ENCODE assay signal across 28 cellular contexts in genomic region chr12:4240161-4240783, GRCh38. TPM values are rescaled to one million over a fixed set of nuclear protein-coding genes. Genes with fewer than 3 reads are reported as not detected.
DNase-seq lines count a peak whose midpoint lies in the region; ATAC-seq and TF ChIP-seq lines count a peak whose summit lies in the region.
"Had no signal": no experiment of that assay in that cellular context is flagged by ENCODE, and none has a peak within 500 bp of the region (broad histone marks: within the 10 kb centered on the region; RNA-seq: fewer than 3 reads in every experiment).

No MANE protein-coding gene starts in this region.

- no peak overlapping the region for H3K4me3 ChIP-seq in NB4 (ENCODE audit: low read depth, low read length)
- no peak overlapping the region for H3K4me3 ChIP-seq in transverse colon
- H3K4me3 ChIP-seq in psoas muscle = no peak overlapping the region
- H3K4me3 ChIP-seq: GM23338, HAP-1, SJCRH30 had no signal

- H3K27me3 ChIP-seq in transverse colon (no peaks in the 10 kb centered on the region), psoas muscle (ENCODE audit: insufficient read depth in 3 of 3, low read length in 2 of 3) (peaks cover 0 to 10% (median 9%) of the 10 kb centered on the region in 3 donors)
- H3K27me3 ChIP-seq: SJCRH30 had no signal

- no peaks in the 10 kb centered on the region for H3K4me1 ChIP-seq in transverse colon
- H3K4me1 ChIP-seq in psoas muscle = no peaks in the 10 kb centered on the region
- H3K4me1 ChIP-seq: HAP-1 had no signal

- no peaks in the 10 kb centered on the region for H3K36me3 ChIP-seq in transverse colon
- H3K36me3 ChIP-seq in psoas muscle (ENCODE audit: insufficient read depth in 1 of 2, low read depth in 1 of 2) = no peaks in the 10 kb centered on the region
- H3K36me3 ChIP-seq: HAP-1, SJCRH30 had no signal

- in situ Hi-C loops in transverse colon (cut with MboI; ENCODE audit: low pct_ligation_motif_present in 1 of 4, low pct_unique_long_range_greater_than_20kb in 1 of 4, low sequenced_read_pairs in 3 of 4) = no loop called here

- 50% methylated on average over 5 of the region's 5 CpGs; no CpG with 5 or more reads in 1 of the 2 donors for WGBS in transverse colon (ENCODE audit: low coverage in 1 of 2), 2 donors
- 82 to 86% (median 85%) methylated on average over 5 of the region's 5 CpGs for WGBS in psoas muscle, 3 donors

- ATAC-seq in left colon (peak; percentile 89), psoas muscle (no peak)
- ATAC-seq: GM23338, PC-3, Right ventricle myocardium inferior, SK-N-SH treated with all-trans-retinoic acid at 6 μM for 48 hours had no signal

- H3K9me3 ChIP-seq in transverse colon = peaks cover 0 to 10% of the 10 kb centered on the region in 2 donors
- H3K9me3 ChIP-seq in psoas muscle = no peaks in the 10 kb centered on the region
- H3K9me3 ChIP-seq: HAP-1 had no signal

- TF ChIP-seq POLR2A in NB4 (IDR thresholded peaks at IDR 0.05; ENCODE audit: extremely low read depth, insufficient read length) (no peak), transverse colon (IDR thresholded peaks at IDR 0.05) (no peak)

- intact Hi-C loops in left colon (cut with DNase I, micrococcal nuclease) = no loop called here
- intact Hi-C loops in transverse colon (cut with DNase I; ENCODE audit: low total_unique reads) = no loop called here
- intact Hi-C loops in psoas muscle (cut with DNase I) = no loop called here

- no peak for TF ChIP-seq CTCF in NB4 (IDR thresholded peaks at IDR 0.05; ENCODE audit: low read depth, low read length)
- no peak for TF ChIP-seq CTCF in transverse colon (IDR thresholded peaks at IDR 0.05)
- TF ChIP-seq CTCF in GM20000 (IDR thresholded peaks at IDR 0.05; ENCODE audit: extremely low read depth, missing control alignments) = no peak
- no peak for TF ChIP-seq CTCF in psoas muscle (IDR thresholded peaks at IDR 0.05)

- TF ChIP-seq EP300 in transverse colon (IDR thresholded peaks at IDR 0.05; ENCODE audit: low read depth) = no peak

- H3K27ac ChIP-seq in transverse colon (no peak overlapping the region), psoas muscle (no peak overlapping the region)
- H3K27ac ChIP-seq: C4-2B, SJCRH30 had no signal

- peak; percentile 57 for DNase-seq in NB4 (ENCODE audit: low read depth)
- DNase-seq in ecto neural progenitor cell (ENCODE audit: low spot score) = peak; percentile 37
- peak in 1 of 2 donors; percentile 9 for DNase-seq in left colon
- DNase-seq in transverse colon = peak; percentile 15
- DNase-seq in stimulated activated CD4-positive, alpha-beta T cell treated with anti-CD3 and anti-CD28 coated beads, Interleukin-2, amount 100 ng/mL, for 48 hours = no peak
- DNase-seq in NCI-H1092 (lab: John Stamatoyannopoulos, UW) = no peak
- no peak for DNase-seq in GM20000 (ENCODE audit: low spot score)
- DNase-seq in psoas muscle = no peak
- DNase-seq: CD8-positive, alpha-beta memory T cell; DMS 273 treated with DMSO at 0.1 percent for 48 hours; DMS79 treated with DMSO at 0.1 percent for 48 hours; HFFc6; KG1; MM.1S; NCI-H1105 treated with DMSO at 0.1 percent for 48 hours; NCI-H146; NCI-H1930; NCI-H2107; NCI-H524 treated with DMSO at 0.1 percent for 48 hours; NCI-H774; NK-92 treated with Interleukin-12 subunit alpha and Interleukin-12 subunit beta, amount 100 ng/mL, for 24 hours; PC-3; SJCRH30 had no signal

RNA-seq across cellular contexts. Expression of gene CCND2, which starts 33.3 kb away (rescaled TPM):
- total RNA-seq in left colon (100 to 1,000 TPM in 1 of 2 donors, 10 to 100 TPM in 1; 97.7 to 106 TPM), transverse colon (100 to 1,000 TPM in 1 of 4 donors, 10 to 100 TPM in 3; 32.9 to 132 (median 58.8) TPM), psoas muscle (10 to 100 TPM in 1 of 4 donors, 1 to 10 TPM in 3; 3.3 to 10.1 (median 6.2) TPM)
- polyA plus RNA-seq in psoas muscle = under 1 TPM; 0.31 to 0.68 (median 0.58) TPM
- total RNA-seq: PC-3 had no signal

Comparison
In these comparisons a context has a peak if more than half of its experiments do, and no peak if none do; other contexts are left out.
1. DNase-seq: peak in NB4 (single experiment), ecto neural progenitor cell (single experiment) and transverse colon (single experiment); none in stimulated activated CD4-positive, alpha-beta T cell treated with anti-CD3 and anti-CD28 coated beads, Interleukin-2, amount 100 ng/mL, for 48 hours (0 of 2), NCI-H1092 (single experiment), GM20000 (single experiment) and psoas muscle (0 of 2).